ENCODE assay signal across 23 cellular contexts in genomic region chr15:89937365-89938355, GRCh38. TPM values are rescaled to one million over a fixed set of nuclear protein-coding genes. Genes with fewer than 3 reads are reported as not detected.
A peak's percentile ranks its signal among the peaks of the same experiment; 100 is the strongest.
DNase-seq lines count a peak whose midpoint lies in the region; ATAC-seq, FAIRE-seq and TF ChIP-seq lines count a peak whose summit lies in the region.
"Had no signal": no experiment of that assay in that cellular context is flagged by ENCODE, and none has a peak within 500 bp of the region (broad histone marks: within the 10 kb centered on the region; RNA-seq: fewer than 3 reads in every experiment).

No MANE protein-coding gene starts in this region.

- no peak for ATAC-seq in activated naive CD8-positive, alpha-beta T cell treated with anti-CD3 and anti-CD28 coated beads, Interleukin-2, amount 50 U/mL, for 24 hours
- ATAC-seq in HG03439 (IDR thresholded peaks at IDR 0.05; ENCODE audit: unreplicated experiment) = no peak
- ATAC-seq: GM23338, HepG2 had no signal

- peaks cover 14% of the 10 kb centered on the region for H3K4me1 Mint-ChIP-seq in activated naive CD8-positive, alpha-beta T cell treated with anti-CD3 and anti-CD28 coated beads for 36 hours
- H3K4me1 Mint-ChIP-seq in activated naive CD8-positive, alpha-beta T cell treated with anti-CD3 and anti-CD28 coated beads, Interleukin-2, amount 50 U/mL, for 24 hours = peaks cover 25% of the 10 kb centered on the region
- H3K4me1 Mint-ChIP-seq: GM23338 had no signal

- no peak for DNase-seq in activated naive CD8-positive, alpha-beta T cell treated with anti-CD3 and anti-CD28 coated beads for 36 hours
- DNase-seq in activated naive CD8-positive, alpha-beta T cell treated with anti-CD3 and anti-CD28 coated beads, Interleukin-2, amount 50 U/mL, for 24 hours = no peak
- DNase-seq in OCI-M1 (lab: John Stamatoyannopoulos, UW) = peak; percentile 12
- peak; percentile 64 for DNase-seq in bronchial epithelial cell (ENCODE audit: low read depth)
- peak; percentile 19 for DNase-seq in urothelium cell line (ENCODE audit: low spot score)
- no peak for DNase-seq in DMS79 (lab: John Stamatoyannopoulos, UW)
- no peak for DNase-seq in NCI-H226
- DNase-seq: amniotic stem cell; central memory CD4-positive, alpha-beta T cell; NCI-H1092; NCI-H2171; NCI-H748 treated with DMSO at 0.1 percent for 48 hours; stimulated activated CD4-positive, alpha-beta T cell treated with anti-CD3 and anti-CD28 coated beads, Interleukin-1b, Interleukin-23, amount 100 ng/mL, for 48 hours; stomach; SW 1271 had no signal

- no peaks in the 10 kb centered on the region for H3K36me3 ChIP-seq in bronchial epithelial cell (ENCODE audit: control insufficient read depth, insufficient read depth, low read length)
- H3K36me3 ChIP-seq: stomach had no signal

- TF ChIP-seq CTCF in bronchial epithelial cell (IDR thresholded peaks at IDR 0.05; ENCODE audit: insufficient read depth, low read length, severe bottlenecking) = no peak

- peaks cover 20% of the 10 kb centered on the region for H3K27me3 Mint-ChIP-seq in activated naive CD8-positive, alpha-beta T cell treated with anti-CD3 and anti-CD28 coated beads for 36 hours
- peaks cover 8% of the 10 kb centered on the region for H3K27me3 Mint-ChIP-seq in activated naive CD8-positive, alpha-beta T cell treated with anti-CD3 and anti-CD28 coated beads, Interleukin-2, amount 50 U/mL, for 24 hours
- H3K27me3 Mint-ChIP-seq: type B pancreatic cell had no signal

- H3K9me3 Mint-ChIP-seq in activated naive CD8-positive, alpha-beta T cell treated with anti-CD3 and anti-CD28 coated beads for 36 hours = no peaks in the 10 kb centered on the region
- no peaks in the 10 kb centered on the region for H3K9me3 Mint-ChIP-seq in activated naive CD8-positive, alpha-beta T cell treated with anti-CD3 and anti-CD28 coated beads, Interleukin-2, amount 50 U/mL, for 24 hours
- H3K9me3 Mint-ChIP-seq: activated T-helper 2 cell treated with anti-CD3 and anti-CD28 coated beads, Interferon-gamma antibody, Interleukin-2, Interleukin-4, amounts not matched to agents 10 μg/mL and 5 μg/mL and 100 μg/mL, durations not matched to agents 14 hours and 24 hours and 36 hours; GM23338 had no signal

- no peak overlapping the region for H3K4me3 Mint-ChIP-seq in activated naive CD8-positive, alpha-beta T cell treated with anti-CD3 and anti-CD28 coated beads for 36 hours
- no peak overlapping the region for H3K4me3 Mint-ChIP-seq in activated naive CD8-positive, alpha-beta T cell treated with anti-CD3 and anti-CD28 coated beads, Interleukin-2, amount 50 U/mL, for 24 hours
- H3K4me3 Mint-ChIP-seq: GM23338, type B pancreatic cell had no signal

- no peaks in the 10 kb centered on the region for H3K27me3 ChIP-seq in bronchial epithelial cell (ENCODE audit: control insufficient read depth, insufficient read depth, low read length)
- H3K27me3 ChIP-seq: stomach had no signal

- no peaks in the 10 kb centered on the region for H3K36me3 Mint-ChIP-seq in activated naive CD8-positive, alpha-beta T cell treated with anti-CD3 and anti-CD28 coated beads for 36 hours
- no peaks in the 10 kb centered on the region for H3K36me3 Mint-ChIP-seq in activated naive CD8-positive, alpha-beta T cell treated with anti-CD3 and anti-CD28 coated beads, Interleukin-2, amount 50 U/mL, for 24 hours (ENCODE audit: low read depth)
- H3K36me3 Mint-ChIP-seq: CD14-positive monocyte, type B pancreatic cell had no signal

- peak overlapping the region; percentile 10 for H3K27ac Mint-ChIP-seq in activated naive CD8-positive, alpha-beta T cell treated with anti-CD3 and anti-CD28 coated beads for 36 hours
- H3K27ac Mint-ChIP-seq in activated naive CD8-positive, alpha-beta T cell treated with anti-CD3 and anti-CD28 coated beads, Interleukin-2, amount 50 U/mL, for 24 hours = no peak overlapping the region
- H3K27ac Mint-ChIP-seq: GM23338, type B pancreatic cell had no signal

- H3K4me3 ChIP-seq in bronchial epithelial cell (ENCODE audit: low read depth, low read length) = no peak overlapping the region
- H3K4me3 ChIP-seq: GM23338, lung, stomach had no signal

- FAIRE-seq in bronchial epithelial cell (lab: Jason Lieb, UNC) (no peak), urothelium cell line (lab: Jason Lieb, UNC) (no peak)
- FAIRE-seq: HepG2, RCC 7860 had no signal

RNA-seq across cellular contexts. Expression of gene ARPIN, which starts 24.9 kb away (rescaled TPM):
- total RNA-seq in activated naive CD8-positive, alpha-beta T cell treated with anti-CD3 and anti-CD28 coated beads for 36 hours = not detected
- 4.5 and 12.9 TPM in 2 replicates for total RNA-seq in bronchial epithelial cell
- total RNA-seq: activated T-helper 2 cell treated with anti-CD3 and anti-CD28 coated beads, Interferon-gamma antibody, Interleukin-2, Interleukin-4, amounts not matched to agents 10 μg/mL and 5 μg/mL and 100 μg/mL, durations not matched to agents 14 hours and 24 hours and 36 hours had no signal

RNA-seq across cellular contexts. Expression of gene AP3S2, which starts 43.9 kb away (rescaled TPM):
- 10 to 100 TPM; 16.2 to 20.8 TPM for total RNA-seq in activated naive CD8-positive, alpha-beta T cell treated with anti-CD3 and anti-CD28 coated beads for 36 hours
- 50.6 and 51.3 TPM in 2 replicates for total RNA-seq in bronchial epithelial cell

Comparison
In these comparisons a context has a peak if more than half of its experiments do, and no peak if none do; other contexts are left out.
1. DNase-seq: peak in OCI-M1 (single experiment), bronchial epithelial cell (single experiment) and urothelium cell line (single experiment); none in activated naive CD8-positive, alpha-beta T cell treated with anti-CD3 and anti-CD28 coated beads for 36 hours (single experiment), activated naive CD8-positive, alpha-beta T cell treated with anti-CD3 and anti-CD28 coated beads, Interleukin-2, amount 50 U/mL, for 24 hours (single experiment), DMS79 (single experiment) and NCI-H226 (single experiment).